Comparison of ENCODE assay signal across 16 cellular contexts in genomic region chr10:117246997-117247667, GRCh38.
DNase-seq lines count a peak whose midpoint lies in the region; TF ChIP-seq lines count a peak whose summit lies in the region.
"Had no signal": no experiment of that assay in that cellular context is flagged by ENCODE, and none has a peak within 500 bp of the region (broad histone marks: within the 10 kb centered on the region; RNA-seq: fewer than 3 reads in every experiment).

No MANE protein-coding gene starts in this region.

- peak; percentile 13 for DNase-seq in AG09309 (ENCODE audit: low read depth)
- DNase-seq in EH (ENCODE audit: low read depth), result peak; percentile 19
- peak; percentile 47 for DNase-seq in fibroblast of mammary gland (ENCODE audit: low read depth)
- DNase-seq in middle frontal gyrus (ENCODE audit: extremely low spot score, low spot score), result no peak
- no peak for DNase-seq in GM19240 (ENCODE audit: insufficient read length, low spot score)
- no peak for DNase-seq in dedifferentiated amniotic fluid mesenchymal stem cell (ENCODE audit: extremely low spot score)
- no peak for DNase-seq in retina
- DNase-seq: CD4-positive, CD25-positive, alpha-beta regulatory T cell; DMS53; KBM-7; NCI-H146; NCI-H2081; NCI-H82; PC-3; SJCRH30 had no signal

- peak overlapping the region; percentile 92 for H3K27ac ChIP-seq in KOPT-K1 (ENCODE audit: low read depth, low read length, poor library complexity, severe bottlenecking)
- H3K27ac ChIP-seq: SJCRH30 had no signal

- no peak for TF ChIP-seq CTCF in AG09309 (IDR thresholded peaks at IDR 0.05; ENCODE audit: control insufficient read depth, insufficient read depth, low read depth, low read length, missing control alignments)
- no peak for TF ChIP-seq CTCF in fibroblast of mammary gland (conservative IDR thresholded peaks at IDR 0.05; ENCODE audit: control insufficient read depth, insufficient read depth, low read depth, low read length)

- H3K36me3 ChIP-seq in KOPT-K1 (ENCODE audit: insufficient read depth, low read length), result peaks cover 20% of the 10 kb centered on the region
- H3K36me3 ChIP-seq: SJCRH30 had no signal

- H3K4me3 ChIP-seq in AG09309 (ENCODE audit: control insufficient read depth, low read depth, low read length), result no peak overlapping the region
- H3K4me3 ChIP-seq in fibroblast of mammary gland (ENCODE audit: control insufficient read depth, low read depth, low read length), result no peak overlapping the region
- H3K4me3 ChIP-seq: SJCRH30 had no signal

- no peaks in the 10 kb centered on the region for H3K9me3 ChIP-seq in KOPT-K1 (ENCODE audit: insufficient read depth, low read length, poor library complexity, severe bottlenecking)
- H3K9me3 ChIP-seq: SJCRH30 had no signal

Comparison
In these comparisons a context has a peak if more than half of its experiments do, and no peak if none do; other contexts are left out.
1. DNase-seq: peak in AG09309 (single experiment), EH (single experiment) and fibroblast of mammary gland (single experiment); none in middle frontal gyrus (single experiment), GM19240 (single experiment), dedifferentiated amniotic fluid mesenchymal stem cell (single experiment) and retina (single experiment).